ENCODE assay signal across 1 cellular context in the genomic region with DNA sequence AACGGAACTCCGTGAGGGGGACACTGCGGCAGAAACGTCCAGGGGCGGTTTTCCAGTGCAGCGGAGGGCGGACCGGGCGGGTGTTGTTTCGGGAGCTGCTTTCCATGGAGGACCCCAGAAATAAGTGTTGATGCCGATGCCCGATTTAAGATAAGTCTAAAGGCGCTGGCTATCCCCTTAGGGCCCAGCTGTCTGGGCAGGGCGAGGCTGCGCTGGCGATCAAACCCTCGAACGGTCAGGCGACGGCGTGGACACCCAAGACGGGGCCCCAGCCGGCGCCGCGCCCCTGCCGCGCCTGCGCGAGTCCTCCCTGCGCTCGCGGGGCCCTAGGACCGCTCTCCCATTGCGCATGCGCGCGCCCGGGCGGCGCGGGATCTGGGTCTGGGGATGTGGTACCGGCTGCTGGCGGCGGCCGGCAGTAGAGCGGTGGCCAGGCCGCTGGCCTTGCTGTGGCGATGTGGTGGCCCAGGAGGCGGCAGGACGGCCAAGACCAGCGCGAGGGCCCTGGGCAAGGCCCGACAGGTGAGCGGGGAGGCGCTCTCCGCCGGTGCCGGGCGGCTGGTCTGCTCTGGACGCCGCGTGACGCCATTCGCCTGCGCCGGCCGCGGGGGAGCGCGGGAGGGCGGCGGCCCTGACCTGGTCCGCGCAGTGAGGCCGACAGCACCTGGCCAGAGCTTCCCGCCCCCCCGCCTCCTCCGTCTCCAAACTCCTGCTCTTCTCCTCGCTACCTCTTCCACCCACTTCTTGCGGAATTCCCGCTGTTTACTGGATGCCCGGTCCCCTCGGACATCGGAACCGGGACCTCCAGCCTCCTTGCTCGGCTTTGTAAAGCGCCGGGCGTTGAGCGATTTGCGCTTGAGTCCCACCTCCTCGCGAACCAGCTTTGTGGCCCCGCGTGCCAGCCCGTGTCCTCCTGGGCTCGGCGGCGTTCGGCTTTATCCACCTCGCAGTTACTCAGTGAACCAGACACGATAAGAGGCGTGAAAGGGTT.
TF ChIP-seq lines count a peak whose summit lies in the region.

No MANE protein-coding gene starts in this region.

TF ChIP-seq in HepG2, 621 proteins besides CTCF, POLR2A, EP300 and RAD21 (continued from another document):
- TF ChIP-seq, protein P1, sequence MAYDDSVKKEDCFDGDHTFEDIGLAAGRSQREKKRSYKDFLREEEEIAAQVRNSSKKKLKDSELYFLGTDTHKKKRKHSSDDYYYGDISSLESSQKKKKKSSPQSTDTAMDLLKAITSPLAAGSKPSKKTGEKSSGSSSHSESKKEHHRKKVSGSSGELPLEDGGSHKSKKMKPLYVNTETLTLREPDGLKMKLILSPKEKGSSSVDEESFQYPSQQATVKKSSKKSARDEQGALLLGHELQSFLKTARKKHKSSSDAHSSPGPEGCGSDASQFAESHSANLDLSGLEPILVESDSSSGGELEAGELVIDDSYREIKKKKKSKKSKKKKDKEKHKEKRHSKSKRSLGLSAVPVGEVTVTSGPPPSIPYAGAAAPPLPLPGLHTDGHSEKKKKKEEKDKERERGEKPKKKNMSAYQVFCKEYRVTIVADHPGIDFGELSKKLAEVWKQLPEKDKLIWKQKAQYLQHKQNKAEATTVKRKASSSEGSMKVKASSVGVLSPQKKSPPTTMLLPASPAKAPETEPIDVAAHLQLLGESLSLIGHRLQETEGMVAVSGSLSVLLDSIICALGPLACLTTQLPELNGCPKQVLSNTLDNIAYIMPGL (CRISPR knock-in tag; IDR thresholded peaks at IDR 0.05; ENCODE audit: borderline replicate concordance in 1 of 2, low read depth in 1 of 2), result peak; percentile 75 to 89
- TF ChIP-seq, protein P2, sequence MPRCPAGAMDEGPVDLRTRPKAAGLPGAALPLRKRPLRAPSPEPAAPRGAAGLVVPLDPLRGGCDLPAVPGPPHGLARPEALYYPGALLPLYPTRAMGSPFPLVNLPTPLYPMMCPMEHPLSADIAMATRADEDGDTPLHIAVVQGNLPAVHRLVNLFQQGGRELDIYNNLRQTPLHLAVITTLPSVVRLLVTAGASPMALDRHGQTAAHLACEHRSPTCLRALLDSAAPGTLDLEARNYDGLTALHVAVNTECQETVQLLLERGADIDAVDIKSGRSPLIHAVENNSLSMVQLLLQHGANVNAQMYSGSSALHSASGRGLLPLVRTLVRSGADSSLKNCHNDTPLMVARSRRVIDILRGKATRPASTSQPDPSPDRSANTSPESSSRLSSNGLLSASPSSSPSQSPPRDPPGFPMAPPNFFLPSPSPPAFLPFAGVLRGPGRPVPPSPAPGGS (CRISPR knock-in tag; IDR thresholded peaks at IDR 0.05), result peak; percentile 92
- peak; percentile 26 for TF ChIP-seq CHCHD3 (CRISPR knock-in tag; IDR thresholded peaks at IDR 0.05)
- TF ChIP-seq AKAP8 (CRISPR knock-in tag; IDR thresholded peaks at IDR 0.05), result 0 out of 2 replicates have a peak, but pooled peaks have one; percentile 78
- TF ChIP-seq XRCC5 (optimal IDR thresholded peaks at IDR 0.05; ENCODE audit: low read length), result peak; percentile 20
- no peak for TF ChIP-seq SRSF1 (optimal IDR thresholded peaks at IDR 0.05; ENCODE audit: low read depth, low read length)
- peak; percentile 42; the same call in 1 of the 2 replicates for TF ChIP-seq ZNF788 (CRISPR knock-in tag; IDR thresholded peaks at IDR 0.05; ENCODE audit: borderline replicate concordance)
- TF ChIP-seq CHD4 (IDR thresholded peaks at IDR 0.05; ENCODE audit: borderline replicate concordance, low read length), result no peak
- TF ChIP-seq, protein P3, sequence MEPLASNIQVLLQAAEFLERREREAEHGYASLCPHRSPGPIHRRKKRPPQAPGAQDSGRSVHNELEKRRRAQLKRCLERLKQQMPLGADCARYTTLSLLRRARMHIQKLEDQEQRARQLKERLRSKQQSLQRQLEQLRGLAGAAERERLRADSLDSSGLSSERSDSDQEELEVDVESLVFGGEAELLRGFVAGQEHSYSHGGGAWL (CRISPR knock-in tag; IDR thresholded peaks at IDR 0.05), result peak; percentile 90; the same call in 1 of the 2 replicates
- TF ChIP-seq, protein P4, sequence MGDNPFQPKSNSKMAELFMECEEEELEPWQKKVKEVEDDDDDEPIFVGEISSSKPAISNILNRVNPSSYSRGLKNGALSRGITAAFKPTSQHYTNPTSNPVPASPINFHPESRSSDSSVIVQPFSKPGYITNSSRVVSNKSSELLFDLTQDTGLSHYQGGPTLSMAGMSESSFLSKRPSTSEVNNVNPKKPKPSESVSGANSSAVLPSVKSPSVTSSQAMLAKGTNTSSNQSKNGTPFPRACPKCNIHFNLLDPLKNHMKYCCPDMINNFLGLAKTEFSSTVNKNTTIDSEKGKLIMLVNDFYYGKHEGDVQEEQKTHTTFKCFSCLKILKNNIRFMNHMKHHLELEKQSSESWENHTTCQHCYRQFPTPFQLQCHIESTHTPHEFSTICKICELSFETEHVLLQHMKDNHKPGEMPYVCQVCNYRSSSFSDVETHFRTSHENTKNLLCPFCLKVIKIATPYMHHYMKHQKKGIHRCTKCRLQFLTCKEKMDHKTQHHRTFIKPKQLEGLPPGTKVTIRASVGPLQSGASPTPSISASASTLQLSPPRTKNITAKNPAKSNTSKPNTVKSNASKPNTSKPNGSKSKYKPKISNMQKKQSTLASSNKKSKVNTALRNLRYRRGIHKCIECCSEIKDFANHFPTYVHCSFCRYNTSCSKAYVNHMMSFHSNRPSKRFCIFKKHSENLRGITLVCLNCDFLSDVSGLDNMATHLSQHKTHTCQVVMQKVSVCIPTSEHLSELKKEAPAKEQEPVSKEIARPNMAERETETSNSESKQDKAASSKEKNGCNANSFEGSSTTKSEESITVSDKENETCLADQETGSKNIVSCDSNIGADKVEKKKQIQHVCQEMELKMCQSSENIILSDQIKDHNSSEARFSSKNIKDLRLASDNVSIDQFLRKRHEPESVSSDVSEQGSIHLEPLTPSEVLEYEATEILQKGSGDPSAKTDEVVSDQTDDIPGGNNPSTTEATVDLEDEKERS (CRISPR knock-in tag; IDR thresholded peaks at IDR 0.05), result no peak; the same call in 1 of the 2 replicates
- peak; percentile 98 for TF ChIP-seq ZNF343 (CRISPR knock-in tag; IDR thresholded peaks at IDR 0.05)
- TF ChIP-seq ZSCAN31 (CRISPR knock-in tag; IDR thresholded peaks at IDR 0.05; ENCODE audit: low read depth), result no peak; the same call in 1 of the 2 replicates
- peak; percentile 86 for TF ChIP-seq TAF1 (CRISPR knock-in tag; IDR thresholded peaks at IDR 0.05)
- TF ChIP-seq MTA1 (CRISPR knock-in tag; IDR thresholded peaks at IDR 0.05; ENCODE audit: borderline replicate concordance), result 0 out of 2 replicates have a peak, but pooled peaks have one; percentile 30
- no peak for TF ChIP-seq TCF7 (IDR thresholded peaks at IDR 0.05; ENCODE audit: low read depth)
- TF ChIP-seq ZSCAN25 (CRISPR knock-in tag; IDR thresholded peaks at IDR 0.05), result peak; percentile 46
- peak; percentile 72 for TF ChIP-seq ATF7-NPFF (CRISPR knock-in tag; IDR thresholded peaks at IDR 0.05; ENCODE audit: low read depth)
- TF ChIP-seq ZNF773 (CRISPR knock-in tag; IDR thresholded peaks at IDR 0.05; ENCODE audit: borderline replicate concordance), result peak; percentile 85; the same call in 1 of the 2 replicates
- peak; percentile 90 for TF ChIP-seq HNRNPK (IDR thresholded peaks at IDR 0.05; ENCODE audit: low read depth, low read length, poor library complexity, severe bottlenecking)
- peak; percentile 52; the same call in 1 of the 2 replicates for TF ChIP-seq ARNTL (CRISPR knock-in tag; IDR thresholded peaks at IDR 0.05)
- TF ChIP-seq HDAC6 (IDR thresholded peaks at IDR 0.05; ENCODE audit: low read depth, low read length), result no peak
- TF ChIP-seq, protein P5, sequence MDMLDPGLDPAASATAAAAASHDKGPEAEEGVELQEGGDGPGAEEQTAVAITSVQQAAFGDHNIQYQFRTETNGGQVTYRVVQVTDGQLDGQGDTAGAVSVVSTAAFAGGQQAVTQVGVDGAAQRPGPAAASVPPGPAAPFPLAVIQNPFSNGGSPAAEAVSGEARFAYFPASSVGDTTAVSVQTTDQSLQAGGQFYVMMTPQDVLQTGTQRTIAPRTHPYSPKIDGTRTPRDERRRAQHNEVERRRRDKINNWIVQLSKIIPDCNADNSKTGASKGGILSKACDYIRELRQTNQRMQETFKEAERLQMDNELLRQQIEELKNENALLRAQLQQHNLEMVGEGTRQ (IDR thresholded peaks at IDR 0.05; ENCODE audit: low read depth, low read length), result no peak
- TF ChIP-seq, protein P5 (CRISPR knock-in tag; IDR thresholded peaks at IDR 0.05; ENCODE audit: borderline replicate concordance), result no peak
- TF ChIP-seq, protein P6, sequence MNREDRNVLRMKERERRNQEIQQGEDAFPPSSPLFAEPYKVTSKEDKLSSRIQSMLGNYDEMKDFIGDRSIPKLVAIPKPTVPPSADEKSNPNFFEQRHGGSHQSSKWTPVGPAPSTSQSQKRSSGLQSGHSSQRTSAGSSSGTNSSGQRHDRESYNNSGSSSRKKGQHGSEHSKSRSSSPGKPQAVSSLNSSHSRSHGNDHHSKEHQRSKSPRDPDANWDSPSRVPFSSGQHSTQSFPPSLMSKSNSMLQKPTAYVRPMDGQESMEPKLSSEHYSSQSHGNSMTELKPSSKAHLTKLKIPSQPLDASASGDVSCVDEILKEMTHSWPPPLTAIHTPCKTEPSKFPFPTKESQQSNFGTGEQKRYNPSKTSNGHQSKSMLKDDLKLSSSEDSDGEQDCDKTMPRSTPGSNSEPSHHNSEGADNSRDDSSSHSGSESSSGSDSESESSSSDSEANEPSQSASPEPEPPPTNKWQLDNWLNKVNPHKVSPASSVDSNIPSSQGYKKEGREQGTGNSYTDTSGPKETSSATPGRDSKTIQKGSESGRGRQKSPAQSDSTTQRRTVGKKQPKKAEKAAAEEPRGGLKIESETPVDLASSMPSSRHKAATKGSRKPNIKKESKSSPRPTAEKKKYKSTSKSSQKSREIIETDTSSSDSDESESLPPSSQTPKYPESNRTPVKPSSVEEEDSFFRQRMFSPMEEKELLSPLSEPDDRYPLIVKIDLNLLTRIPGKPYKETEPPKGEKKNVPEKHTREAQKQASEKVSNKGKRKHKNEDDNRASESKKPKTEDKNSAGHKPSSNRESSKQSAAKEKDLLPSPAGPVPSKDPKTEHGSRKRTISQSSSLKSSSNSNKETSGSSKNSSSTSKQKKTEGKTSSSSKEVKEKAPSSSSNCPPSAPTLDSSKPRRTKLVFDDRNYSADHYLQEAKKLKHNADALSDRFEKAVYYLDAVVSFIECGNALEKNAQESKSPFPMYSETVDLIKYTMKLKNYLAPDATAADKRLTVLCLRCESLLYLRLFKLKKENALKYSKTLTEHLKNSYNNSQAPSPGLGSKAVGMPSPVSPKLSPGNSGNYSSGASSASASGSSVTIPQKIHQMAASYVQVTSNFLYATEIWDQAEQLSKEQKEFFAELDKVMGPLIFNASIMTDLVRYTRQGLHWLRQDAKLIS (CRISPR knock-in tag; IDR thresholded peaks at IDR 0.05), result 0 out of 2 replicates have a peak, but pooled peaks have one; percentile 29
- TF ChIP-seq SAFB2 (CRISPR knock-in tag; IDR thresholded peaks at IDR 0.05; ENCODE audit: borderline replicate concordance, low read depth), result peak; percentile 72; the same call in 1 of the 2 replicates
- peak; percentile 95 for TF ChIP-seq KAT8 (CRISPR knock-in tag; IDR thresholded peaks at IDR 0.05)
- TF ChIP-seq ZSCAN21 (CRISPR knock-in tag; IDR thresholded peaks at IDR 0.05; ENCODE audit: borderline replicate concordance), result peak; percentile 78; the same call in 1 of the 2 replicates
- TF ChIP-seq NPAS2 (CRISPR knock-in tag; IDR thresholded peaks at IDR 0.05; ENCODE audit: borderline replicate concordance), result no peak
- no peak for TF ChIP-seq ZNF660 (CRISPR knock-in tag; IDR thresholded peaks at IDR 0.05; ENCODE audit: borderline replicate concordance, low read depth)
- TF ChIP-seq, protein P7, sequence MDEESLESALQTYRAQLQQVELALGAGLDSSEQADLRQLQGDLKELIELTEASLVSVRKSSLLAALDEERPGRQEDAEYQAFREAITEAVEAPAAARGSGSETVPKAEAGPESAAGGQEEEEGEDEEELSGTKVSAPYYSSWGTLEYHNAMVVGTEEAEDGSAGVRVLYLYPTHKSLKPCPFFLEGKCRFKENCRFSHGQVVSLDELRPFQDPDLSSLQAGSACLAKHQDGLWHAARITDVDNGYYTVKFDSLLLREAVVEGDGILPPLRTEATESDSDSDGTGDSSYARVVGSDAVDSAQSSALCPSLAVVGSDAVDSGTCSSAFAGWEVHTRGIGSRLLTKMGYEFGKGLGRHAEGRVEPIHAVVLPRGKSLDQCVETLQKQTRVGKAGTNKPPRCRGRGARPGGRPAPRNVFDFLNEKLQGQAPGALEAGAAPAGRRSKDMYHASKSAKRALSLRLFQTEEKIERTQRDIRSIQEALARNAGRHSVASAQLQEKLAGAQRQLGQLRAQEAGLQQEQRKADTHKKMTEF (CRISPR knock-in tag; IDR thresholded peaks at IDR 0.05), result peak; percentile 78
- TF ChIP-seq ZNF451 (CRISPR knock-in tag; IDR thresholded peaks at IDR 0.05), result peak; percentile 91
- TF ChIP-seq, protein P8, sequence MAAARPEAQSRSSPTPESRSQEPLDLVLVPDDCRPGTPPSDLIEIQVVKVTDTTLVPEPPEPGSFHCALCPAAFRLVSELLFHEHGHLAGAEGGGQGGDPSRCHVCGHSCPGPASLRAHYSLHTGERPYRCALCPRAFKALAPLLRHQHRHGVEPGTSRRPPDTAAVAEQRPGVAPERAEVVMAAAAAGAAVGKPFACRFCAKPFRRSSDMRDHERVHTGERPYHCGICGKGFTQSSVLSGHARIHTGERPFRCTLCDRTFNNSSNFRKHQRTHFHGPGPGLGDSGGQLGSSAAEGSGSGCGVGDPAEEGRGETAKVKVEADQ (CRISPR knock-in tag; IDR thresholded peaks at IDR 0.05; ENCODE audit: borderline replicate concordance), result peak; percentile 89; the same call in 1 of the 2 replicates
- peak; percentile 68 for TF ChIP-seq REL (CRISPR knock-in tag; conservative IDR thresholded peaks at IDR 0.05)
- TF ChIP-seq KDM5B (CRISPR knock-in tag; IDR thresholded peaks at IDR 0.05; ENCODE audit: borderline replicate concordance), result peak; percentile 94
